In the genomic region with DNA sequence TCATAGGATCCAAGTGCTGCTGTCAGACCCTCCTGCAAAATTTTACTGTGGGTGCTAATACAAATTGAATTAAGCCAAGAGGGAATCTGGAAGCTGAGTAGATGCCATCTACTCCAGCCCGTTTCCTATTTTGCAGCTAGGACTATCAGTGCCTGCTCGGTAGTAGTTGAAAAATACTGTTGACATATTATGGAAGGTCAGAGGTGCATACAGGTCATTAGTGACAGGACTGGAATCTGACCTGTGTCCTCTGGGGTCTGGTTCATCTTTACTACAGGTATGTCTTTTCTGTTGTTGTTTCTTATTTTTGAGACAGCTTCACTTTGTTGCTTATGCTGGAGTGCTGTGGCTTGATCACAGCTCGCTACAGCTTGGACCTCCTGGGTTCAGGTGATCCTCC, we compare ENCODE assay signal across 22 cellular contexts. TPM values are rescaled to one million over a fixed set of nuclear protein-coding genes. Genes with fewer than 3 reads are reported as not detected.
A peak's percentile ranks its signal among the peaks of the same experiment; 100 is the strongest.
DNase-seq lines count a peak whose midpoint lies in the region; ATAC-seq, FAIRE-seq and TF ChIP-seq lines count a peak whose summit lies in the region.
"Had no signal": no experiment of that assay in that cellular context is flagged by ENCODE, and none has a peak within 500 bp of the region (broad histone marks: within the 10 kb centered on the region; RNA-seq: fewer than 3 reads in every experiment).

No MANE protein-coding gene starts in this region.

- H3K4me3 ChIP-seq in OCI-LY3 (ENCODE audit: low read length), result peak overlapping the region; percentile 80
- H3K4me3 ChIP-seq in astrocyte (ENCODE audit: insufficient read depth, low read depth, low read length), result no peak overlapping the region
- no peak overlapping the region for H3K4me3 ChIP-seq in transverse colon
- H3K4me3 ChIP-seq: GM23248, ovary had no signal

- H4K20me1 ChIP-seq in OCI-LY3 (ENCODE audit: insufficient read depth, low read length) (peaks cover 51% of the 10 kb centered on the region), astrocyte (ENCODE audit: insufficient read depth, low read length) (peaks cover 56% of the 10 kb centered on the region)

- no peak overlapping the region for H2AFZ ChIP-seq in OCI-LY3 (ENCODE audit: low read depth, low read length)
- H2AFZ ChIP-seq in astrocyte (ENCODE audit: low read depth, low read length), result no peak overlapping the region
- H2AFZ ChIP-seq: GM23248 had no signal

- TF ChIP-seq POLR2A in transverse colon (IDR thresholded peaks at IDR 0.05), result no peak

- H3K27me3 ChIP-seq in OCI-LY3 (ENCODE audit: low read depth, low read length) (no peaks in the 10 kb centered on the region), astrocyte (ENCODE audit: insufficient read depth, low read length) (no peaks in the 10 kb centered on the region), transverse colon (no peaks in the 10 kb centered on the region)
- H3K27me3 ChIP-seq: ovary had no signal

- ATAC-seq in memory B cell (ENCODE audit: low read depth), result no peak
- no peak for ATAC-seq in stimulated activated naive B cell treated with anti-CD40 and anti-IgM and Interleukin-4, amounts not matched to agents 10 μg/mL and 1 μg/mL and 100 μg/mL, for 72 hours (replicated peaks)
- no peak for ATAC-seq in HG03039 (IDR thresholded peaks at IDR 0.05; ENCODE audit: unreplicated experiment)
- ATAC-seq in GM21367 (IDR thresholded peaks at IDR 0.05; ENCODE audit: unreplicated experiment), result no peak
- ATAC-seq: natural killer cell; stimulated activated naive CD8-positive, alpha-beta T cell treated with anti-CD3 and anti-CD28 coated beads, Interleukin-15, amount 100 ng/mL, for 72 hours had no signal

- H3K9me3 ChIP-seq in OCI-LY3 (ENCODE audit: insufficient read depth, low read length) (no peaks in the 10 kb centered on the region), astrocyte (ENCODE audit: insufficient read depth, low read depth, low read length) (no peaks in the 10 kb centered on the region), transverse colon (no peaks in the 10 kb centered on the region)
- H3K9me3 ChIP-seq: ovary had no signal

- H3K9me3 Mint-ChIP-seq in astrocyte (ENCODE audit: unreplicated experiment), result no peaks in the 10 kb centered on the region
- no peaks in the 10 kb centered on the region for H3K9me3 Mint-ChIP-seq in memory B cell
- H3K9me3 Mint-ChIP-seq in stimulated activated naive B cell treated with anti-CD40 and anti-IgM and Interleukin-4, amounts not matched to agents 10 μg/mL and 1 μg/mL and 100 μg/mL, for 72 hours, result no peaks in the 10 kb centered on the region
- H3K9me3 Mint-ChIP-seq: natural killer cell; stimulated activated naive CD8-positive, alpha-beta T cell treated with anti-CD3 and anti-CD28 coated beads, Interleukin-15, amount 100 ng/mL, for 72 hours had no signal

- H3K4me2 ChIP-seq in OCI-LY3 (ENCODE audit: low read length), result peak overlapping the region; percentile 87
- no peak overlapping the region for H3K4me2 ChIP-seq in astrocyte (ENCODE audit: low read length)

- peak overlapping the region; percentile 41 for H3K27ac Mint-ChIP-seq in astrocyte (ENCODE audit: unreplicated experiment)
- peak overlapping the region; percentile 87 for H3K27ac Mint-ChIP-seq in memory B cell
- peak overlapping the region; percentile 84 for H3K27ac Mint-ChIP-seq in stimulated activated naive B cell treated with anti-CD40 and anti-IgM and Interleukin-4, amounts not matched to agents 10 μg/mL and 1 μg/mL and 100 μg/mL, for 72 hours
- H3K27ac Mint-ChIP-seq: stimulated activated naive CD8-positive, alpha-beta T cell treated with anti-CD3 and anti-CD28 coated beads, Interleukin-15, amount 100 ng/mL, for 72 hours; type B pancreatic cell had no signal

- peaks cover 69% of the 10 kb centered on the region for H3K4me1 Mint-ChIP-seq in astrocyte (ENCODE audit: low read depth, unreplicated experiment)
- H3K4me1 Mint-ChIP-seq in memory B cell, result peaks cover 52% of the 10 kb centered on the region
- H3K4me1 Mint-ChIP-seq in stimulated activated naive B cell treated with anti-CD40 and anti-IgM and Interleukin-4, amounts not matched to agents 10 μg/mL and 1 μg/mL and 100 μg/mL, for 72 hours, result peaks cover 39 to 83% of the 10 kb centered on the region in 2 donors

- H3K9ac ChIP-seq in OCI-LY3 (ENCODE audit: low read length), result peak overlapping the region; percentile 85
- H3K9ac ChIP-seq in astrocyte (ENCODE audit: low read length), result no peak overlapping the region
- H3K9ac ChIP-seq: GM23248 had no signal

- H3K36me3 Mint-ChIP-seq in astrocyte (ENCODE audit: low read depth, unreplicated experiment), result peaks cover 5% of the 10 kb centered on the region
- peaks cover 1% of the 10 kb centered on the region for H3K36me3 Mint-ChIP-seq in memory B cell
- peaks cover 5 to 10% of the 10 kb centered on the region in 2 donors for H3K36me3 Mint-ChIP-seq in stimulated activated naive B cell treated with anti-CD40 and anti-IgM and Interleukin-4, amounts not matched to agents 10 μg/mL and 1 μg/mL and 100 μg/mL, for 72 hours
- H3K36me3 Mint-ChIP-seq: natural killer cell had no signal

- in situ Hi-C loops in transverse colon (cut with MboI; ENCODE audit: low pct_ligation_motif_present in 1 of 4, low pct_unique_long_range_greater_than_20kb in 1 of 4, low sequenced_read_pairs in 3 of 4), result no loop called here

- H3K27me3 Mint-ChIP-seq in astrocyte (ENCODE audit: low read depth, unreplicated experiment) (no peaks in the 10 kb centered on the region), memory B cell (no peaks in the 10 kb centered on the region)
- H3K27me3 Mint-ChIP-seq in stimulated activated naive B cell treated with anti-CD40 and anti-IgM and Interleukin-4, amounts not matched to agents 10 μg/mL and 1 μg/mL and 100 μg/mL, for 72 hours, result no peaks in the 10 kb centered on the region
- H3K27me3 Mint-ChIP-seq: stimulated activated naive CD8-positive, alpha-beta T cell treated with anti-CD3 and anti-CD28 coated beads, Interleukin-15, amount 100 ng/mL, for 72 hours; type B pancreatic cell had no signal

- intact Hi-C loops in transverse colon (cut with DNase I; ENCODE audit: low total_unique reads), result no loop called here

- no peak for FAIRE-seq in astrocyte (lab: Jason Lieb, UNC)
- FAIRE-seq: GM18507, kidney had no signal

- no peak for TF ChIP-seq EP300 in transverse colon (IDR thresholded peaks at IDR 0.05; ENCODE audit: low read depth)

- no peak for TF ChIP-seq CTCF in OCI-LY3 (IDR thresholded peaks at IDR 0.05; ENCODE audit: low read depth, low read length)
- no peak for TF ChIP-seq CTCF in astrocyte (IDR thresholded peaks at IDR 0.05; ENCODE audit: insufficient read depth, low read depth, low read length)
- no peak for TF ChIP-seq CTCF in transverse colon (IDR thresholded peaks at IDR 0.05)

- DNase-seq in astrocyte (ENCODE audit: low read depth) (no peak), memory B cell (ENCODE audit: low spot score in 2 of 2) (no peak), transverse colon (no peak), globus pallidus (ENCODE audit: low spot score) (no peak)
- no peak for DNase-seq in stimulated activated naive B cell treated with anti-CD40 and anti-IgM and Interleukin-4, amounts not matched to agents 10 μg/mL and 1 μg/mL and 100 μg/mL, for 72 hours
- DNase-seq: aorta; central memory CD4-positive, alpha-beta T cell; GDM1; GM23248; KBM-7; kidney; mesendoderm; natural killer cell; NCI-H2171 treated with DMSO at 0.1 percent for 48 hours; NCI-H526; ovary; stimulated activated naive CD8-positive, alpha-beta T cell treated with anti-CD3 and anti-CD28 coated beads, Interleukin-15, amount 100 ng/mL, for 72 hours had no signal

- WGBS in transverse colon (ENCODE audit: low coverage in 1 of 2), 2 donors, result 80 to 88% methylated on average over 1 to 3 of the region's 3 CpGs

- H3K4me3 Mint-ChIP-seq in astrocyte (ENCODE audit: unreplicated experiment) (no peak overlapping the region), memory B cell (peak overlapping the region; percentile 27)
- H3K4me3 Mint-ChIP-seq in stimulated activated naive B cell treated with anti-CD40 and anti-IgM and Interleukin-4, amounts not matched to agents 10 μg/mL and 1 μg/mL and 100 μg/mL, for 72 hours, result peak overlapping the region; percentile 33 to 34
- H3K4me3 Mint-ChIP-seq: natural killer cell, type B pancreatic cell had no signal

- H3K79me2 ChIP-seq in OCI-LY3 (ENCODE audit: low read length) (peaks cover 93% of the 10 kb centered on the region), astrocyte (ENCODE audit: insufficient read depth, low read length) (peaks cover 89% of the 10 kb centered on the region)

- H3K36me3 ChIP-seq in OCI-LY3 (replicated peaks; ENCODE audit: low read depth, low read length), result peaks cover 5% of the 10 kb centered on the region
- H3K36me3 ChIP-seq in astrocyte (ENCODE audit: insufficient read depth, low read length), result no peaks in the 10 kb centered on the region
- no peaks in the 10 kb centered on the region for H3K36me3 ChIP-seq in transverse colon
- H3K36me3 ChIP-seq: ovary had no signal

- H3K27ac ChIP-seq in OCI-LY3 (ENCODE audit: low read length) (peak overlapping the region; percentile 97), astrocyte (ENCODE audit: low read depth, low read length) (no peak overlapping the region), transverse colon (no peak overlapping the region)
- H3K27ac ChIP-seq: ovary had no signal

- peaks cover 71% of the 10 kb centered on the region for H3K4me1 ChIP-seq in OCI-LY3 (ENCODE audit: low read length)
- peaks cover 52% of the 10 kb centered on the region for H3K4me1 ChIP-seq in astrocyte (ENCODE audit: insufficient read depth, low read length)
- H3K4me1 ChIP-seq in transverse colon, result peaks cover 27 to 41% (median 30%) of the 10 kb centered on the region in 4 donors

RNA-seq across cellular contexts. Expression of a gene that starts 58.8 kb away (rescaled TPM):
- total RNA-seq in astrocyte (204 and 231 TPM in 2 replicates), transverse colon (10 to 100 TPM; 20.3 to 42.3 (median 29.6) TPM)
